8 cellular contexts compared by ENCODE assay signal in genomic region chr10:81873932-81874816, GRCh38. TPM values are rescaled to one million over a fixed set of nuclear protein-coding genes. Genes with fewer than 3 reads are reported as not detected.
DNase-seq lines count a peak whose midpoint lies in the region; ATAC-seq and TF ChIP-seq lines count a peak whose summit lies in the region.

No MANE protein-coding gene starts in this region.

- H3K27ac ChIP-seq in KMS-11 (no peak overlapping the region), urinary bladder (ENCODE audit: low read depth) (no peak overlapping the region)

- under 1% methylated on average over 80 of the region's 80 CpGs for WGBS in urinary bladder

- peak; percentile 93 for DNase-seq in DMS53 (lab: John Stamatoyannopoulos, UW)
- DNase-seq in choroid plexus epithelial cell (ENCODE audit: low read depth): peak; percentile 66
- peak; percentile 96 for DNase-seq in left kidney (ENCODE audit: low read depth, low spot score)

- H4K20me1 ChIP-seq in KMS-11 (ENCODE audit: insufficient read depth): no peaks in the 10 kb centered on the region

- peak overlapping the region; percentile 73 for H2AFZ ChIP-seq in KMS-11 (ENCODE audit: low read depth)

- H3K9ac ChIP-seq in KMS-11: peak overlapping the region; percentile 41; the same call in 1 of the 2 replicates

- no peaks in the 10 kb centered on the region for H3K79me2 ChIP-seq in KMS-11 (ENCODE audit: insufficient read depth, low read depth)

- TF ChIP-seq CTCF in KMS-11 (conservative IDR thresholded peaks at IDR 0.05; ENCODE audit: low read depth, low read length) (no peak), choroid plexus epithelial cell (conservative IDR thresholded peaks at IDR 0.05; ENCODE audit: low read depth, low read length) (no peak)

- H3K36me3 ChIP-seq in KMS-11 (ENCODE audit: insufficient read depth): no peaks in the 10 kb centered on the region
- H3K36me3 ChIP-seq in urinary bladder (ENCODE audit: insufficient read depth): no peaks in the 10 kb centered on the region

- no peak for ATAC-seq in GM21576 (IDR thresholded peaks at IDR 0.05; ENCODE audit: unreplicated experiment)
- ATAC-seq in HG02973 (IDR thresholded peaks at IDR 0.05; ENCODE audit: unreplicated experiment): no peak
- no peak for ATAC-seq in GM21737 (IDR thresholded peaks at IDR 0.05; ENCODE audit: unreplicated experiment)

- H3K4me1 ChIP-seq in KMS-11 (ENCODE audit: low read depth, poor library complexity, severe bottlenecking) (peaks cover 19% of the 10 kb centered on the region), urinary bladder (ENCODE audit: insufficient read depth) (peaks cover 2% of the 10 kb centered on the region)

- no peak overlapping the region for H3K4me3 ChIP-seq in KMS-11 (IDR thresholded peaks at IDR 0.05; ENCODE audit: insufficient read depth, low read depth, low read length)
- H3K4me3 ChIP-seq in choroid plexus epithelial cell (ENCODE audit: low read depth, low read length): peak overlapping the region; percentile 22
- H3K4me3 ChIP-seq in urinary bladder (ENCODE audit: low read depth, low read length): peak overlapping the region; percentile 61

- H3K27me3 ChIP-seq in KMS-11 (ENCODE audit: insufficient read depth, low read depth): no peaks in the 10 kb centered on the region

- peak overlapping the region; percentile 57 for H3K4me2 ChIP-seq in KMS-11

RNA-seq across cellular contexts. Expression of gene NRG3, which starts 0.8 kb away (rescaled TPM):
- 1.5 TPM for total RNA-seq in urinary bladder
- polyA plus RNA-seq in urinary bladder: 0.08 TPM
